In the genomic region with DNA sequence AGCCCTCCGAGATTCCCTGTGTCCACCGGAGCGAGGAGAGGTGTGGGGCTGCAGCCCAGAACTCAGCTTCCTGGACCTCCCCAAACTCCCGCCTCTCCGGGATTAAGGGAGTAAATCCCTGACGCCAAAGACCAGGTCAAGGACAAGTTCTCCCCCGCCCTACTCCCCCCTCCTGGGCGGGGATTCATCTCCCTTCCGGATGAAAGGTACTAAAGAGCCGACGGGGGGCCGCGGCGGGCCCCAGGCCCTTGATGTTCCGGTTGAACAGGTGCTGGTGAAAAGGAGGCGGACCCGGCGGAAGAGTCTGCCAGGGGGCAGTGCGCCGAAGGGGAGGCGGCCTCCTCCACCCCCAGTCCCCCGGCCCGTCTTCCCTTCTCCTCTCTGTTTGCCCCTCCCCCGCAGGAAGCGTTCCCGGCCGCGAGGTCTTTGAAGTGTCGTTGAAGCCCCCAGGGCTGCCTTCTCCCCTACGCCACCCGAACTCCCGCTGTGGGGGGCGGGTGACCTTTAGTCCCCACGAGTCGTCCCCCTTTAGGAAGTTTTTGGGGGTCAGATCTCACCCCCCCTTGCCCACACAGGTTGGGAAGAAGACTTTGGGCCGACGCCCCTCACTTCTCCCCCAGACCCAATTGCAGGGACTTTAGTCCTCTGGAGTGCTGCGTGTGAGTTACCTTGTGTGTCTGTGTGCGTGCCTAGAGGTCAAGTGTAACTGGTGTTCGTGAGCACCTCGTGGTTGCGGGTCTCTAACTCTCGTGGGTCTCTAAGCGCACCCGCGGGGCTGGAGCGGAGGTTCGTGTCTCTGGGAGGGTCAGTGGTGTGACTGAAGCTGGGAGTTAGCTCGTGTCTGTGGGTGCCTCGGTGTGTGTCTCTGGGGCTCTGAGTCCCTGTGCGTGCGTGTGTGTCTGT, we compare ENCODE assay signal across 1 cellular context.
TF ChIP-seq lines count a peak whose summit lies in the region.

No MANE protein-coding gene starts in this region.

TF ChIP-seq in HepG2, 621 proteins besides CTCF, POLR2A, EP300 and RAD21 (continued from another document and continues in another):
- TF ChIP-seq, protein P1, sequence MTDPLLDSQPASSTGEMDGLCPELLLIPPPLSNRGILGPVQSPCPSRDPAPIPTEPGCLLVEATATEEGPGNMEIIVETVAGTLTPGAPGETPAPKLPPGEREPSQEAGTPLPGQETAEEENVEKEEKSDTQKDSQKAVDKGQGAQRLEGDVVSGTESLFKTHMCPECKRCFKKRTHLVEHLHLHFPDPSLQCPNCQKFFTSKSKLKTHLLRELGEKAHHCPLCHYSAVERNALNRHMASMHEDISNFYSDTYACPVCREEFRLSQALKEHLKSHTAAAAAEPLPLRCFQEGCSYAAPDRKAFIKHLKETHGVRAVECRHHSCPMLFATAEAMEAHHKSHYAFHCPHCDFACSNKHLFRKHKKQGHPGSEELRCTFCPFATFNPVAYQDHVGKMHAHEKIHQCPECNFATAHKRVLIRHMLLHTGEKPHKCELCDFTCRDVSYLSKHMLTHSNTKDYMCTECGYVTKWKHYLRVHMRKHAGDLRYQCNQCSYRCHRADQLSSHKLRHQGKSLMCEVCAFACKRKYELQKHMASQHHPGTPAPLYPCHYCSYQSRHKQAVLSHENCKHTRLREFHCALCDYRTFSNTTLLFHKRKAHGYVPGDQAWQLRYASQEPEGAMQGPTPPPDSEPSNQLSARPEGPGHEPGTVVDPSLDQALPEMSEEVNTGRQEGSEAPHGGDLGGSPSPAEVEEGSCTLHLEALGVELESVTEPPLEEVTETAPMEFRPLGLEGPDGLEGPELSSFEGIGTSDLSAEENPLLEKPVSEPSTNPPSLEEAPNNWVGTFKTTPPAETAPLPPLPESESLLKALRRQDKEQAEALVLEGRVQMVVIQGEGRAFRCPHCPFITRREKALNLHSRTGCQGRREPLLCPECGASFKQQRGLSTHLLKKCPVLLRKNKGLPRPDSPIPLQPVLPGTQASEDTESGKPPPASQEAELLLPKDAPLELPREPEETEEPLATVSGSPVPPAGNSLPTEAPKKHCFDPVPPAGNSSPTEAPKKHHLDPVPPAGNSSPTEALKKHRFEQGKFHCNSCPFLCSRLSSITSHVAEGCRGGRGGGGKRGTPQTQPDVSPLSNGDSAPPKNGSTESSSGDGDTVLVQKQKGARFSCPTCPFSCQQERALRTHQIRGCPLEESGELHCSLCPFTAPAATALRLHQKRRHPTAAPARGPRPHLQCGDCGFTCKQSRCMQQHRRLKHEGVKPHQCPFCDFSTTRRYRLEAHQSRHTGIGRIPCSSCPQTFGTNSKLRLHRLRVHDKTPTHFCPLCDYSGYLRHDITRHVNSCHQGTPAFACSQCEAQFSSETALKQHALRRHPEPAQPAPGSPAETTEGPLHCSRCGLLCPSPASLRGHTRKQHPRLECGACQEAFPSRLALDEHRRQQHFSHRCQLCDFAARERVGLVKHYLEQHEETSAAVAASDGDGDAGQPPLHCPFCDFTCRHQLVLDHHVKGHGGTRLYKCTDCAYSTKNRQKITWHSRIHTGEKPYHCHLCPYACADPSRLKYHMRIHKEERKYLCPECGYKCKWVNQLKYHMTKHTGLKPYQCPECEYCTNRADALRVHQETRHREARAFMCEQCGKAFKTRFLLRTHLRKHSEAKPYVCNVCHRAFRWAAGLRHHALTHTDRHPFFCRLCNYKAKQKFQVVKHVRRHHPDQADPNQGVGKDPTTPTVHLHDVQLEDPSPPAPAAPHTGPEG (CRISPR knock-in tag; IDR thresholded peaks at IDR 0.05) = peak; percentile 98
- TF ChIP-seq ZNF3 (CRISPR knock-in tag; IDR thresholded peaks at IDR 0.05) (no peak), ZNF572 (CRISPR knock-in tag; IDR thresholded peaks at IDR 0.05) (no peak; the same call in 1 of the 2 replicates), MEIS1 (CRISPR knock-in tag; IDR thresholded peaks at IDR 0.05; ENCODE audit: borderline replicate concordance) (peak; percentile 29; the same call in 1 of the 2 replicates), HBP1 (CRISPR knock-in tag; IDR thresholded peaks at IDR 0.05; ENCODE audit: low read depth) (peak; percentile 28), ZSCAN21 (CRISPR knock-in tag; IDR thresholded peaks at IDR 0.05; ENCODE audit: borderline replicate concordance) (peak; percentile 20; the same call in 1 of the 2 replicates), PBX2 (CRISPR knock-in tag; IDR thresholded peaks at IDR 0.05) (no peak; the same call in 1 of the 2 replicates), ZNF451 (CRISPR knock-in tag; IDR thresholded peaks at IDR 0.05) (peak; percentile 64; the same call in 1 of the 2 replicates), TBP (CRISPR knock-in tag; IDR thresholded peaks at IDR 0.05) (no peak), ZNF709 (CRISPR knock-in tag; IDR thresholded peaks at IDR 0.05) (no peak; the same call in 1 of the 2 replicates), CHCHD3 (CRISPR knock-in tag; IDR thresholded peaks at IDR 0.05) (0 out of 2 replicates have a peak, but pooled peaks have one; percentile 8), JUNB (CRISPR knock-in tag; IDR thresholded peaks at IDR 0.05; ENCODE audit: borderline replicate concordance) (peak; percentile 42; the same call in 1 of the 2 replicates), CHD4 (IDR thresholded peaks at IDR 0.05; ENCODE audit: borderline replicate concordance, low read length) (peak; percentile 89), ZNF207 (IDR thresholded peaks at IDR 0.05; ENCODE audit: borderline replicate concordance) (no peak), ZNF546 (CRISPR knock-in tag; conservative IDR thresholded peaks at IDR 0.05) (0 out of 2 replicates have a peak, but pooled peaks have one; percentile 69), SMAD1 (CRISPR knock-in tag; IDR thresholded peaks at IDR 0.05; ENCODE audit: borderline replicate concordance, low read depth) (no peak; the same call in 1 of the 2 replicates), ZNF704 (CRISPR knock-in tag; IDR thresholded peaks at IDR 0.05; ENCODE audit: borderline replicate concordance) (peak; percentile 25; the same call in 1 of the 2 replicates), ZNF644 (CRISPR knock-in tag; IDR thresholded peaks at IDR 0.05; ENCODE audit: low read depth) (no peak), ZNF558 (CRISPR knock-in tag; IDR thresholded peaks at IDR 0.05; ENCODE audit: borderline replicate concordance) (peak; percentile 57), ZNF775 (CRISPR knock-in tag; IDR thresholded peaks at IDR 0.05; ENCODE audit: borderline replicate concordance) (0 out of 2 replicates have a peak, but pooled peaks have one; percentile 78), THAP9 (CRISPR knock-in tag; IDR thresholded peaks at IDR 0.05; ENCODE audit: borderline replicate concordance) (peak; percentile 77; the same call in 1 of the 2 replicates), NR1H2 (CRISPR knock-in tag; IDR thresholded peaks at IDR 0.05; ENCODE audit: borderline replicate concordance, low read depth) (no peak; the same call in none of the 2 replicates), THAP8 (CRISPR knock-in tag; IDR thresholded peaks at IDR 0.05; ENCODE audit: borderline replicate concordance) (no peak), ZFP41 (CRISPR knock-in tag; IDR thresholded peaks at IDR 0.05; ENCODE audit: borderline replicate concordance) (no peak; the same call in 1 of the 2 replicates), HOXA9 (CRISPR knock-in tag; IDR thresholded peaks at IDR 0.05; ENCODE audit: borderline replicate concordance) (peak; percentile 85; the same call in 1 of the 2 replicates), ETV5 (CRISPR knock-in tag; IDR thresholded peaks at IDR 0.05; ENCODE audit: borderline replicate concordance) (peak; percentile 100)
- TF ChIP-seq, protein P2, sequence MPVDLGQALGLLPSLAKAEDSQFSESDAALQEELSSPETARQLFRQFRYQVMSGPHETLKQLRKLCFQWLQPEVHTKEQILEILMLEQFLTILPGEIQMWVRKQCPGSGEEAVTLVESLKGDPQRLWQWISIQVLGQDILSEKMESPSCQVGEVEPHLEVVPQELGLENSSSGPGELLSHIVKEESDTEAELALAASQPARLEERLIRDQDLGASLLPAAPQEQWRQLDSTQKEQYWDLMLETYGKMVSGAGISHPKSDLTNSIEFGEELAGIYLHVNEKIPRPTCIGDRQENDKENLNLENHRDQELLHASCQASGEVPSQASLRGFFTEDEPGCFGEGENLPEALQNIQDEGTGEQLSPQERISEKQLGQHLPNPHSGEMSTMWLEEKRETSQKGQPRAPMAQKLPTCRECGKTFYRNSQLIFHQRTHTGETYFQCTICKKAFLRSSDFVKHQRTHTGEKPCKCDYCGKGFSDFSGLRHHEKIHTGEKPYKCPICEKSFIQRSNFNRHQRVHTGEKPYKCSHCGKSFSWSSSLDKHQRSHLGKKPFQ (CRISPR knock-in tag; IDR thresholded peaks at IDR 0.05; ENCODE audit: insufficient replicate concordance) = peak; percentile 96
- TF ChIP-seq, protein P3, sequence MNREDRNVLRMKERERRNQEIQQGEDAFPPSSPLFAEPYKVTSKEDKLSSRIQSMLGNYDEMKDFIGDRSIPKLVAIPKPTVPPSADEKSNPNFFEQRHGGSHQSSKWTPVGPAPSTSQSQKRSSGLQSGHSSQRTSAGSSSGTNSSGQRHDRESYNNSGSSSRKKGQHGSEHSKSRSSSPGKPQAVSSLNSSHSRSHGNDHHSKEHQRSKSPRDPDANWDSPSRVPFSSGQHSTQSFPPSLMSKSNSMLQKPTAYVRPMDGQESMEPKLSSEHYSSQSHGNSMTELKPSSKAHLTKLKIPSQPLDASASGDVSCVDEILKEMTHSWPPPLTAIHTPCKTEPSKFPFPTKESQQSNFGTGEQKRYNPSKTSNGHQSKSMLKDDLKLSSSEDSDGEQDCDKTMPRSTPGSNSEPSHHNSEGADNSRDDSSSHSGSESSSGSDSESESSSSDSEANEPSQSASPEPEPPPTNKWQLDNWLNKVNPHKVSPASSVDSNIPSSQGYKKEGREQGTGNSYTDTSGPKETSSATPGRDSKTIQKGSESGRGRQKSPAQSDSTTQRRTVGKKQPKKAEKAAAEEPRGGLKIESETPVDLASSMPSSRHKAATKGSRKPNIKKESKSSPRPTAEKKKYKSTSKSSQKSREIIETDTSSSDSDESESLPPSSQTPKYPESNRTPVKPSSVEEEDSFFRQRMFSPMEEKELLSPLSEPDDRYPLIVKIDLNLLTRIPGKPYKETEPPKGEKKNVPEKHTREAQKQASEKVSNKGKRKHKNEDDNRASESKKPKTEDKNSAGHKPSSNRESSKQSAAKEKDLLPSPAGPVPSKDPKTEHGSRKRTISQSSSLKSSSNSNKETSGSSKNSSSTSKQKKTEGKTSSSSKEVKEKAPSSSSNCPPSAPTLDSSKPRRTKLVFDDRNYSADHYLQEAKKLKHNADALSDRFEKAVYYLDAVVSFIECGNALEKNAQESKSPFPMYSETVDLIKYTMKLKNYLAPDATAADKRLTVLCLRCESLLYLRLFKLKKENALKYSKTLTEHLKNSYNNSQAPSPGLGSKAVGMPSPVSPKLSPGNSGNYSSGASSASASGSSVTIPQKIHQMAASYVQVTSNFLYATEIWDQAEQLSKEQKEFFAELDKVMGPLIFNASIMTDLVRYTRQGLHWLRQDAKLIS (CRISPR knock-in tag; IDR thresholded peaks at IDR 0.05) = no peak; the same call in none of the 2 replicates
- TF ChIP-seq, protein P4, sequence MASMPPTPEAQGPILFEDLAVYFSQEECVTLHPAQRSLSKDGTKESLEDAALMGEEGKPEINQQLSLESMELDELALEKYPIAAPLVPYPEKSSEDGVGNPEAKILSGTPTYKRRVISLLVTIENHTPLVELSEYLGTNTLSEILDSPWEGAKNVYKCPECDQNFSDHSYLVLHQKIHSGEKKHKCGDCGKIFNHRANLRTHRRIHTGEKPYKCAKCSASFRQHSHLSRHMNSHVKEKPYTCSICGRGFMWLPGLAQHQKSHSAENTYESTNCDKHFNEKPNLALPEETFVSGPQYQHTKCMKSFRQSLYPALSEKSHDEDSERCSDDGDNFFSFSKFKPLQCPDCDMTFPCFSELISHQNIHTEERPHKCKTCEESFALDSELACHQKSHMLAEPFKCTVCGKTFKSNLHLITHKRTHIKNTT (CRISPR knock-in tag; IDR thresholded peaks at IDR 0.05) = no peak
